9 cellular contexts compared by ENCODE assay signal in the genomic region with DNA sequence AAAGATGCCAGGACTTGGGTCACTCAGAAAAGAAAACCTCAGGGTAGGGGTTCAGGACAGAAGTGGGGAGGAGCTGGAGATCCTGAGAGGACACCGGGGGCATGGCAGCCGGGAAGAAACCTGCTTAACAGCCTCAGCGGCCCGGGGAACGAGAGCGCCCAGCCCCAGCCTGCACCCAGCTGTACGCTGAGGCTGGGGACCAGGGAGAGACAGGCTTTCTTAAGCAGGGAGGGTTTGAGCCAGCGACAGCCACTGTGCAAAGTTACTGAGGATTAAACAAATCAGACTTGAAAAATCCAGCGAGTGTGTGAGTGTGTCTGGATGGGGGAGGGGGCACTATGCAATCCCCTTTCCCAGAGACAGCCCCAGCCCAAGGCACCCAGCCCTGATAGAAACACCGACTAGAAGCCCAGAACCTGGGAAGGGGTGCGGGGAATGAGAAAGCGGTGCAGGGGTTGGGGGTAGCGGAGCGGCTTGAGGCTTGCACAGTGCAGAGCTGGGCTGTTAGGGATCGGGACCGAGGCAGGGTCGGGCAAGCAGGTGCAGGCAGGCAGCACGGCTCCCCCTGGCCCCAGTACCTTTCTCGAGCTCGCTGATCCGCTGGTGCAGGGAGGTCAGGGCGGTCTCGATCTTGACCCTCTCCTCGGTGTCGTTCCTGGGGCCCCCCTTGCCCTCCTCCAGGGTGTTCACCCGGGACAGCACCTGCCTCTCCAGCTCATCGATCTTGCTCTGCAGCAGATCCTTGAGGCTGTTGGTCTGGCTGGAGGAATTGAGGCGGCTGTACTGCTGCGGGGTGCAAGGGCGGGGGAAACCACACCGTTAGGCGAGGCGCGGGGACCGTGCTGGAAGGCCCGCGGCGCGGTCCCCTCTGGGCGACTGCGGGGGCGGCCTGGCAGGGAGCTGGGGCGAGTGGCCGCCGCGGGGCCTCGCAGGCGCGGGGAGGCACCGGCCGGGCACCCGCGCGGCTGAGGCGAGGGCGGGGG. TPM values are rescaled to one million over a fixed set of nuclear protein-coding genes. Genes with fewer than 3 reads are reported as not detected.
DNase-seq lines count a peak whose midpoint lies in the region; ATAC-seq and TF ChIP-seq lines count a peak whose summit lies in the region.
"Had no signal": no experiment of that assay in that cellular context is flagged by ENCODE, and none has a peak within 500 bp of the region (broad histone marks: within the 10 kb centered on the region; RNA-seq: fewer than 3 reads in every experiment).

No MANE protein-coding gene starts in this region.

- peaks cover 21 to 26% of the 10 kb centered on the region in 2 donors for H3K4me1 Mint-ChIP-seq in effector memory CD8-positive, alpha-beta T cell (ENCODE audit: low read depth in 2 of 2)

- POLR2A ChIA-PET in PC-9 (lab: Charles Lee; ENCODE audit: unreplicated experiment): interaction anchor here (0.6 to 1.2 kb wide), 3 partner anchors 7 to 190 kb away, joined by 5 to 14 read pairs (median 11); no protein-coding TSS in a partner anchor

- peaks cover 3% of the 10 kb centered on the region for H3K36me3 Mint-ChIP-seq in effector memory CD8-positive, alpha-beta T cell (ENCODE audit: insufficient read depth)

- no peaks in the 10 kb centered on the region for H3F3A ChIP-seq in PC-9 (ENCODE audit: insufficient read depth, low read depth)

- CTCF ChIA-PET in PC-9 (lab: Charles Lee): no interaction called here

- H3K9me2 ChIP-seq in PC-9 (ENCODE audit: insufficient read depth): no peaks in the 10 kb centered on the region

- H3K9me3 ChIP-seq in PC-9 (ENCODE audit: insufficient read depth, low read depth): no peaks in the 10 kb centered on the region
- H3K9me3 ChIP-seq in gastrocnemius medialis: no peaks in the 10 kb centered on the region

- no peaks in the 10 kb centered on the region for H3K79me2 ChIP-seq in PC-9 (ENCODE audit: low read depth)

- H3K9me3 Mint-ChIP-seq in effector memory CD8-positive, alpha-beta T cell: no peaks in the 10 kb centered on the region

- H3K27me3 ChIP-seq in PC-9 (ENCODE audit: insufficient read depth, low read depth) (peaks cover 25% of the 10 kb centered on the region), gastrocnemius medialis (peaks cover 56 to 68% (median 66%) of the 10 kb centered on the region in 3 donors)

- H3K4me3 ChIP-seq in PC-9 (peak overlapping the region; percentile 43; the same call in 1 of the 2 replicates), gastrocnemius medialis (peak overlapping the region; percentile 40 to 61 (median 45))

- no peak overlapping the region for H3K27ac ChIP-seq in PC-9
- H3K27ac ChIP-seq in gastrocnemius medialis: no peak overlapping the region
- H3K27ac ChIP-seq: C4-2B had no signal

- TF ChIP-seq POLR2A in gastrocnemius medialis (IDR thresholded peaks at IDR 0.05): no peak

- no peak for TF ChIP-seq CTCF in PC-9 (conservative IDR thresholded peaks at IDR 0.05)
- no peak for TF ChIP-seq CTCF in gastrocnemius medialis (IDR thresholded peaks at IDR 0.05 in 4 of 5, conservative IDR thresholded peaks at IDR 0.05 in 1 of 5)

- H3K4me1 ChIP-seq in PC-9 (replicated peaks; ENCODE audit: insufficient read depth): 0 out of 2 replicates have a peak, but pooled peaks cover 9% of the 10 kb centered on the region
- H3K4me1 ChIP-seq in gastrocnemius medialis: peaks cover 24 to 32% of the 10 kb centered on the region in 2 donors

- in situ Hi-C loops in gastrocnemius medialis (cut with MboI; ENCODE audit: low sequenced_read_pairs in 4 of 4): no loop called here

- intact Hi-C loops in PC-9 (cut with micrococcal nuclease; ENCODE audit: unreplicated experiment): loop anchor here (1.0 kb wide), 1 partner anchor 100 kb away; no protein-coding TSS in a partner anchor
- intact Hi-C loops in gastrocnemius medialis (cut with DNase I; ENCODE audit: low total_unique reads): loop anchor here (5.0 kb wide), 3 partner anchors 48 to 422 kb away; no protein-coding TSS in a partner anchor

- peak overlapping the region; percentile 73 to 75 for H3K4me3 Mint-ChIP-seq in effector memory CD8-positive, alpha-beta T cell

- no peak overlapping the region for H2AFZ ChIP-seq in PC-9

- TSS peak; percentile 43 for BruUV-seq in PC-9 (replicated peaks; lab: Mats Ljungman, UMichigan)

- H3K27ac Mint-ChIP-seq in effector memory CD8-positive, alpha-beta T cell: no peak overlapping the region

- DNase-seq in NCI-H748 (lab: John Stamatoyannopoulos, UW; ENCODE audit: unreplicated experiment) (peak; percentile 17), NCI-H748 treated with DMSO at 0.1 percent for 48 hours (lab: John Stamatoyannopoulos, UW) (no peak), PC-9 (peak in 1 of 2 experiments; percentile 60), gastrocnemius medialis (no peak), HK-2 (ENCODE audit: unreplicated experiment) (no peak)
- no peak for DNase-seq in effector memory CD8-positive, alpha-beta T cell

- H3K36me3 ChIP-seq in PC-9 (ENCODE audit: low read depth) (no peaks in the 10 kb centered on the region), gastrocnemius medialis (no peaks in the 10 kb centered on the region)

- H3K4me2 ChIP-seq in PC-9: peak overlapping the region; percentile 77

- no peak for ATAC-seq in effector memory CD8-positive, alpha-beta T cell (replicated peaks)
- no peak for ATAC-seq in gastrocnemius medialis
- ATAC-seq in GM18520 (IDR thresholded peaks at IDR 0.05; ENCODE audit: unreplicated experiment): no peak
- ATAC-seq in GM18502 (IDR thresholded peaks at IDR 0.05; ENCODE audit: poor library complexity, unreplicated experiment): no peak

- H3K27me3 Mint-ChIP-seq in effector memory CD8-positive, alpha-beta T cell: peaks cover 52 to 72% of the 10 kb centered on the region in 2 donors

- H4K20me1 ChIP-seq in PC-9 (ENCODE audit: insufficient read depth): no peaks in the 10 kb centered on the region

RNA-seq across cellular contexts. Expression of a gene that starts 1.2 kb away (rescaled TPM):
- 6.1 and 6.9 TPM in 2 replicates for total RNA-seq in PC-9 (2021)
- total RNA-seq in gastrocnemius medialis: 1 to 10 TPM in 1 of 4 donors, under 1 TPM in 3; 0.07 to 2.4 (median 0.21) TPM
